ENCODE assay signal across 23 cellular contexts in the genomic region with DNA sequence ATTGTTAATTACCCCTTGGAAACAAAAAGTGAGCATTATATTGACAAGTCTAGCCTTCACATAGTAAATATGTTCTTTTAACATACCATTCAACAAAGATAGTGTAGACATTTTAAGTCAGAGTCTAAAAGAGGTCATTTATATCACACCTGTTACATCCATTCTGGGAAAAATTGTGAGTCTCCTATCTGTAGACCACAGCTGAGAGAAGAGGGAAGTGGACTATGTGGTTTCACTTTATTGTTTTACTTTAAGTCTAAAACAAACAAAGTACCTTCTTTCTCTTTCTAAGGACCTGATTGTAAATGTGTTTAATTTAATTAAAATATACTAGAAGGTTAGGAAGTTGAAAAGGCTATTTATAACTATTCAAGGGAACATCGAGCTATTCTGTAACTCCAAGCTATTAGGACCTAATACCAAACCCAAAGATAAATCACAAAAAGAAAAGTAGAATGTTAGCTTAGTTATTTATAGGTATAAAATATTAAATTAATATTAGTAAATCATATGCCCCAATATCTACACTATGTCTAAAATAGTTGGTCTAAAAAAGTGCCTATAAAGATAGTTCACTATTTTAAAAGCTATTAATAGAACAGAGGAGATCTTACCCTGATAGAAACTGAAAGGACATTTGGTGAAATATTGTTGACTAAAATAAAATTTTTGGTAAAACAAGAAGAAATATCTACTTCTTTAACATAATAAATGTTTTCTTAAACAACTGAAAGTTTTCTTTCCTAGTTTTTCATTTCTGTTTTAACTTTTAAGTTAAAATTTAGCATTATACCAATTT.
DNase-seq lines count a peak whose midpoint lies in the region; ATAC-seq, FAIRE-seq and TF ChIP-seq lines count a peak whose summit lies in the region.
"Had no signal": no experiment of that assay in that cellular context is flagged by ENCODE, and none has a peak within 500 bp of the region (broad histone marks: within the 10 kb centered on the region; RNA-seq: fewer than 3 reads in every experiment).

No MANE protein-coding gene starts in this region.

- no peaks in the 10 kb centered on the region for H3K27me3 ChIP-seq in osteoblast (ENCODE audit: insufficient read depth, low read length)
- no peaks in the 10 kb centered on the region for H3K27me3 ChIP-seq in WERI-Rb-1 (ENCODE audit: insufficient read depth, low read depth, severe bottlenecking)
- H3K27me3 ChIP-seq: cardiac muscle cell, gastrocnemius medialis, right atrium auricular region, tibial artery had no signal

- H3K9me3 ChIP-seq in osteoblast (ENCODE audit: low read depth, low read length) = no peaks in the 10 kb centered on the region
- no peaks in the 10 kb centered on the region for H3K9me3 ChIP-seq in WERI-Rb-1 (ENCODE audit: severe bottlenecking)
- H3K9me3 ChIP-seq in mucosa of descending colon = no peaks in the 10 kb centered on the region
- H3K9me3 ChIP-seq: Caco-2, gastrocnemius medialis had no signal

- H3K4me1 ChIP-seq in osteoblast (ENCODE audit: insufficient read depth, low read length) (no peaks in the 10 kb centered on the region), mucosa of descending colon (ENCODE audit: low read depth) (no peaks in the 10 kb centered on the region)
- H3K4me1 ChIP-seq: Caco-2, gastrocnemius medialis, right atrium auricular region, tibial artery had no signal

- peak; percentile 40 for FAIRE-seq in GM19239 (lab: Jason Lieb, UNC)

- ATAC-seq in HG02798 (IDR thresholded peaks at IDR 0.05; ENCODE audit: poor library complexity, unreplicated experiment) = peak; percentile 62
- no peak for ATAC-seq in mucosa of descending colon
- ATAC-seq: activated CD4-positive, alpha-beta T cell treated with anti-CD3 and anti-CD28 coated beads for 36 hours; gastrocnemius medialis; HCT116; PC-3 had no signal

- no peak overlapping the region for H2AFZ ChIP-seq in osteoblast (ENCODE audit: low read length)

- DNase-seq in GM19239 (ENCODE audit: insufficient read length, low spot score) (no peak), MV-4-11 (lab: John Stamatoyannopoulos, UW) (peak; percentile 20), osteoblast (ENCODE audit: insufficient read length, low spot score, missing footprints) (peak; percentile 49), WERI-Rb-1 (no peak), posterior vena cava (ENCODE audit: low spot score) (no peak), mucosa of descending colon (no peak), HuH-7.5 (ENCODE audit: low spot score) (no peak)
- DNase-seq: activated CD4-positive, alpha-beta T cell treated with anti-CD3 and anti-CD28 coated beads for 36 hours; activated effector memory CD4-positive, alpha-beta T cell treated with anti-CD3 and anti-CD28 coated beads, Interleukin-2, amount 50 U/mL, for 16 hours; Caco-2; erythroblast; gastrocnemius medialis; IMR-90; NCI-H1092; NCI-H524 treated with DMSO at 0.1 percent for 48 hours; PC-3; stimulated activated naive CD4-positive, alpha-beta T cell treated with Interleukin-2 at 50 U/mL for 16 hours; T1000; tibial artery had no signal

- H3K36me3 ChIP-seq in osteoblast (ENCODE audit: insufficient read depth, low read length) (no peaks in the 10 kb centered on the region), WERI-Rb-1 (no peaks in the 10 kb centered on the region), mucosa of descending colon (ENCODE audit: low read depth) (no peaks in the 10 kb centered on the region)
- H3K36me3 ChIP-seq: cardiac muscle cell, gastrocnemius medialis, right atrium auricular region, tibial artery had no signal

- intact Hi-C loops in posterior vena cava (cut with DNase I) (no loop called here), mucosa of descending colon (cut with DNase I, micrococcal nuclease) (no loop called here)

- no peak overlapping the region for H3K4me2 ChIP-seq in osteoblast (ENCODE audit: insufficient read depth, low read length)

- no peaks in the 10 kb centered on the region for H4K20me1 ChIP-seq in osteoblast (ENCODE audit: insufficient read depth, low read length)

- H3K79me2 ChIP-seq in osteoblast (ENCODE audit: insufficient read depth, low read length) = no peaks in the 10 kb centered on the region

- no peak overlapping the region for H3K27ac ChIP-seq in osteoblast (ENCODE audit: low read depth, low read length)
- H3K27ac ChIP-seq in WERI-Rb-1 = no peak overlapping the region
- H3K27ac ChIP-seq: cardiac muscle cell, gastrocnemius medialis, right atrium auricular region, tibial artery had no signal

- TF ChIP-seq CTCF in osteoblast (IDR thresholded peaks at IDR 0.05; ENCODE audit: extremely low read depth, low read depth, low read length) (no peak), WERI-Rb-1 (IDR thresholded peaks at IDR 0.05; ENCODE audit: low read depth, low read length) (no peak), mucosa of descending colon (IDR thresholded peaks at IDR 0.05) (no peak)

- H3K4me3 ChIP-seq in osteoblast (ENCODE audit: insufficient read depth, low read length) (no peak overlapping the region), WERI-Rb-1 (ENCODE audit: low read depth, low read length) (no peak overlapping the region), mucosa of descending colon (no peak overlapping the region)
- H3K4me3 ChIP-seq: cardiac muscle cell, gastrocnemius medialis, right atrium auricular region, tibial artery had no signal

Comparison
In these comparisons a context has a peak if more than half of its experiments do, and no peak if none do; other contexts are left out.
1. DNase-seq: peak in MV-4-11 (single experiment) and osteoblast (single experiment); none in GM19239 (single experiment), WERI-Rb-1 (single experiment), posterior vena cava (single experiment), mucosa of descending colon (0 of 3) and HuH-7.5 (single experiment).